Comparison of ENCODE assay signal across 8 cellular contexts in genomic region chr4:107824367-107825071, GRCh38. TPM values are rescaled to one million over a fixed set of nuclear protein-coding genes. Genes with fewer than 3 reads are reported as not detected.
DNase-seq lines count a peak whose midpoint lies in the region; ATAC-seq lines count a peak whose summit lies in the region.

Gene SGMS2 (plus strand): TSS chr4:107824932. CDS start chr4:107895554, 70,622 bp downstream.

- H3K4me1 ChIP-seq in esophagus (ENCODE audit: control insufficient read depth in 2 of 2, insufficient read depth in 2 of 2, low read length in 1 of 2) (peaks cover 0 to 2% of the 10 kb centered on the region in 2 donors), mononuclear cell (ENCODE audit: insufficient read depth, low read length) (peaks cover 24% of the 10 kb centered on the region)

- peak; percentile 80 for ATAC-seq in HG02759 (IDR thresholded peaks at IDR 0.05; ENCODE audit: unreplicated experiment)

- H3K27me3 ChIP-seq in esophagus (ENCODE audit: control insufficient read depth in 1 of 2, insufficient read depth in 2 of 2, low read length in 2 of 2) = no peaks in the 10 kb centered on the region
- peaks cover 12% of the 10 kb centered on the region for H3K27me3 ChIP-seq in mononuclear cell (ENCODE audit: insufficient read depth, low read length)

- 1% methylated on average over 62 to 64 of the region's 64 CpGs for WGBS in esophagus, 2 donors

- H3K27ac ChIP-seq in esophagus (ENCODE audit: low read depth in 2 of 2, low read length in 1 of 2) = peak within 1 kb of the TSS; percentile 96 to 98

- H3K4me3 ChIP-seq in esophagus (ENCODE audit: low read depth in 1 of 2, low read length in 2 of 2) = peak within 1 kb of the TSS; percentile 72 to 82
- H3K4me3 ChIP-seq in mononuclear cell (ENCODE audit: low read length) = peak within 1 kb of the TSS; percentile 50

- peak; percentile 23 for DNase-seq in NCI-H345 (lab: John Stamatoyannopoulos, UW)
- no peak for DNase-seq in NCI-H345 treated with DMSO at 0.1 percent for 48 hours (lab: John Stamatoyannopoulos, UW; ENCODE audit: unreplicated experiment)
- DNase-seq in NCI-H1930 (lab: John Stamatoyannopoulos, UW) = peak; percentile 31 to 60
- peak; percentile 2 for DNase-seq in activated T-cell treated with anti-CD3 and anti-CD28 coated beads for 1 hour (ENCODE audit: low read depth)
- DNase-seq in stimulated activated CD8-positive, alpha-beta memory T cell treated with anti-CD3 and anti-CD28 coated beads, Interleukin-4, amount 100 ng/mL, for 24 hours (ENCODE audit: low read depth) = peak; percentile 48

- no peaks in the 10 kb centered on the region for H3K36me3 ChIP-seq in esophagus (ENCODE audit: control insufficient read depth in 2 of 2, insufficient read depth in 2 of 2, low read length in 1 of 2)

- H3K9me3 ChIP-seq in esophagus (ENCODE audit: control insufficient read depth in 2 of 2, insufficient read depth in 1 of 2, low read depth in 1 of 2, low read length in 1 of 2) (no peaks in the 10 kb centered on the region), mononuclear cell (ENCODE audit: low read depth, low read length) (no peaks in the 10 kb centered on the region)

RNA-seq across cellular contexts. Expression of gene SGMS2, which starts in this region (rescaled TPM):
- polyA plus RNA-seq in esophagus = 1 to 10 TPM; 2.4 to 8.5 TPM
- 8.6 TPM for total RNA-seq in mononuclear cell
